1 cellular context compared by ENCODE assay signal in genomic region chr19:43594710-43595604, GRCh38.
TF ChIP-seq lines count a peak whose summit lies in the region.

No MANE protein-coding gene starts in this region.

TF ChIP-seq in HepG2, 621 proteins besides CTCF, POLR2A, EP300 and RAD21 (continued from another document):
- TF ChIP-seq ZBTB4 (CRISPR knock-in tag; IDR thresholded peaks at IDR 0.05; ENCODE audit: borderline replicate concordance) (no peak), MEIS2 (CRISPR knock-in tag; IDR thresholded peaks at IDR 0.05) (no peak), ZNF737 (CRISPR knock-in tag; IDR thresholded peaks at IDR 0.05; ENCODE audit: borderline replicate concordance) (no peak), ZNF317 (CRISPR knock-in tag; IDR thresholded peaks at IDR 0.05) (no peak), KDM4B (CRISPR knock-in tag; IDR thresholded peaks at IDR 0.05) (no peak), SRY (CRISPR knock-in tag; IDR thresholded peaks at IDR 0.05) (no peak), ZNF564 (CRISPR knock-in tag; IDR thresholded peaks at IDR 0.05) (peak; percentile 92), ZNF609 (CRISPR knock-in tag; IDR thresholded peaks at IDR 0.05; ENCODE audit: borderline replicate concordance) (no peak), ZNF709 (CRISPR knock-in tag; IDR thresholded peaks at IDR 0.05) (no peak), ZNF605 (CRISPR knock-in tag; IDR thresholded peaks at IDR 0.05) (no peak; the same call in 1 of the 2 replicates), NFE2L2 (IDR thresholded peaks at IDR 0.05; ENCODE audit: low read length) (no peak), JDP2 (CRISPR knock-in tag; IDR thresholded peaks at IDR 0.05; ENCODE audit: borderline replicate concordance) (no peak), NFRKB (IDR thresholded peaks at IDR 0.05) (no peak), ZNF350 (CRISPR knock-in tag; IDR thresholded peaks at IDR 0.05; ENCODE audit: borderline replicate concordance, low read depth) (0 out of 2 replicates have a peak, but pooled peaks have one; percentile 45), MED1 (CRISPR knock-in tag; IDR thresholded peaks at IDR 0.05) (peak; percentile 9; the same call in 1 of the 2 replicates), ZNF484 (CRISPR knock-in tag; IDR thresholded peaks at IDR 0.05; ENCODE audit: borderline replicate concordance, low read depth) (no peak), ZNF775 (CRISPR knock-in tag; IDR thresholded peaks at IDR 0.05; ENCODE audit: borderline replicate concordance) (no peak), SNRNP70 (IDR thresholded peaks at IDR 0.05; ENCODE audit: low read depth, low read length) (no peak), ZNF781 (CRISPR knock-in tag; IDR thresholded peaks at IDR 0.05; ENCODE audit: borderline replicate concordance, not compliant biosample characterization) (peak; percentile 39), ZBTB21 (CRISPR knock-in tag; IDR thresholded peaks at IDR 0.05) (no peak)
- TF ChIP-seq, protein P1, sequence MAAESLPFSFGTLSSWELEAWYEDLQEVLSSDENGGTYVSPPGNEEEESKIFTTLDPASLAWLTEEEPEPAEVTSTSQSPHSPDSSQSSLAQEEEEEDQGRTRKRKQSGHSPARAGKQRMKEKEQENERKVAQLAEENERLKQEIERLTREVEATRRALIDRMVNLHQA (CRISPR knock-in tag; IDR thresholded peaks at IDR 0.05), result no peak
- TF ChIP-seq, protein P2, sequence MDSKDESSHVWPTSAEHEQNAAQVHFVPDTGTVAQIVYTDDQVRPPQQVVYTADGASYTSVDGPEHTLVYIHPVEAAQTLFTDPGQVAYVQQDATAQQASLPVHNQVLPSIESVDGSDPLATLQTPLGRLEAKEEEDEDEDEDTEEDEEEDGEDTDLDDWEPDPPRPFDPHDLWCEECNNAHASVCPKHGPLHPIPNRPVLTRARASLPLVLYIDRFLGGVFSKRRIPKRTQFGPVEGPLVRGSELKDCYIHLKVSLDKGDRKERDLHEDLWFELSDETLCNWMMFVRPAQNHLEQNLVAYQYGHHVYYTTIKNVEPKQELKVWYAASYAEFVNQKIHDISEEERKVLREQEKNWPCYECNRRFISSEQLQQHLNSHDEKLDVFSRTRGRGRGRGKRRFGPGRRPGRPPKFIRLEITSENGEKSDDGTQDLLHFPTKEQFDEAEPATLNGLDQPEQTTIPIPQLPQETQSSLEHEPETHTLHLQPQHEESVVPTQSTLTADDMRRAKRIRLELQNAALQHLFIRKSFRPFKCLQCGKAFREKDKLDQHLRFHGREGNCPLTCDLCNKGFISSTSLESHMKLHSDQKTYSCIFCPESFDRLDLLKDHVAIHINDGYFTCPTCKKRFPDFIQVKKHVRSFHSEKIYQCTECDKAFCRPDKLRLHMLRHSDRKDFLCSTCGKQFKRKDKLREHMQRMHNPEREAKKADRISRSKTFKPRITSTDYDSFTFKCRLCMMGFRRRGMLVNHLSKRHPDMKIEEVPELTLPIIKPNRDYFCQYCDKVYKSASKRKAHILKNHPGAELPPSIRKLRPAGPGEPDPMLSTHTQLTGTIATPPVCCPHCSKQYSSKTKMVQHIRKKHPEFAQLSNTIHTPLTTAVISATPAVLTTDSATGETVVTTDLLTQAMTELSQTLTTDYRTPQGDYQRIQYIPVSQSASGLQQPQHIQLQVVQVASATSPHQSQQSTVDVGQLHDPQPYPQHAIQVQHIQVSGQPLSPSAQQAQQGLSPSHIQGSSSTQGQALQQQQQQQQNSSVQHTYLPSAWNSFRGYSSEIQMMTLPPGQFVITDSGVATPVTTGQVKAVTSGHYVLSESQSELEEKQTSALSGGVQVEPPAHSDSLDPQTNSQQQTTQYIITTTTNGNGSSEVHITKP (CRISPR knock-in tag; IDR thresholded peaks at IDR 0.05; ENCODE audit: low read depth), result no peak
